8 cellular contexts compared by ENCODE assay signal in genomic region chr2:85541262-85541661, GRCh38. TPM values are rescaled to one million over a fixed set of nuclear protein-coding genes. Genes with fewer than 3 reads are reported as not detected.
DNase-seq lines count a peak whose midpoint lies in the region; ATAC-seq and TF ChIP-seq lines count a peak whose summit lies in the region.

No MANE protein-coding gene starts in this region.

- no peak for ATAC-seq in central memory CD8-positive, alpha-beta T cell (replicated peaks; ENCODE audit: extremely low read depth, poor library complexity, severe bottlenecking)
- no peak for ATAC-seq in naive thymus-derived CD8-positive, alpha-beta T cell

- no peak for TF ChIP-seq CTCF in AG04449 (IDR thresholded peaks at IDR 0.05; ENCODE audit: insufficient read depth, low read length, missing control alignments)

- no peak overlapping the region for H3K27ac Mint-ChIP-seq in central memory CD8-positive, alpha-beta T cell (ENCODE audit: low read depth)
- H3K27ac Mint-ChIP-seq in naive thymus-derived CD8-positive, alpha-beta T cell: peak overlapping the region in 5 of 10 donors; percentile 13 to 92 (median 43)

- peaks cover 42% of the 10 kb centered on the region for H3K4me1 Mint-ChIP-seq in central memory CD8-positive, alpha-beta T cell
- peaks cover 26 to 53% (median 44%) of the 10 kb centered on the region in 4 donors for H3K4me1 Mint-ChIP-seq in naive thymus-derived CD8-positive, alpha-beta T cell

- POLR2A ChIA-PET in AG04449 (lab: Yijun Ruan, JAX): interaction anchor here (3.2 to 5.7 kb wide), 8 partner anchors 8 to 187 kb away, joined by 27 to 103 read pairs (median 47); partner anchors contain the start of genes ELMOD3, RETSAT and SH2D6
- POLR2A ChIA-PET in naive thymus-derived CD8-positive, alpha-beta T cell (lab: Charles Lee): interaction anchor here (0.6 to 6.7 kb wide), 8 partner anchors 14 to 214 kb away, joined by 3 to 144 read pairs (median 26); partner anchors contain the start of genes GGCX, SH2D6 and TGOLN2

- peak overlapping the region; percentile 99 for H3K4me3 ChIP-seq in AG04449 (ENCODE audit: low read depth, low read length)
- peak overlapping the region; percentile 80 for H3K4me3 ChIP-seq in Jurkat, Clone E6-1 (ENCODE audit: low read length)

- H3K27me3 Mint-ChIP-seq in central memory CD8-positive, alpha-beta T cell: no peaks in the 10 kb centered on the region
- H3K27me3 Mint-ChIP-seq in naive thymus-derived CD8-positive, alpha-beta T cell: no peaks in the 10 kb centered on the region

- H3K36me3 Mint-ChIP-seq in central memory CD8-positive, alpha-beta T cell (ENCODE audit: insufficient read depth): peaks cover 64% of the 10 kb centered on the region
- peaks cover 10 to 58% (median 21%) of the 10 kb centered on the region in 3 donors for H3K36me3 Mint-ChIP-seq in naive thymus-derived CD8-positive, alpha-beta T cell

- DNase-seq in AG04449 (ENCODE audit: low read depth, low spot score) (no peak), erythroblast (lab: John Stamatoyannopoulos, UW) (no peak), iPS-NIHi7 (ENCODE audit: extremely low spot score) (no peak), SKM-1 (lab: John Stamatoyannopoulos, UW; ENCODE audit: unreplicated experiment) (no peak)
- no peak for DNase-seq in Jurkat, Clone E6-1 (ENCODE audit: low read depth, low spot score)
- no peak for DNase-seq in central memory CD8-positive, alpha-beta T cell (ENCODE audit: low spot score in 2 of 2)
- DNase-seq in naive thymus-derived CD8-positive, alpha-beta T cell: no peak
- DNase-seq in stimulated activated CD8-positive, alpha-beta memory T cell treated with anti-CD3 and anti-CD28 coated beads, Interleukin-4, amount 100 ng/mL, for 48 hours: no peak

- no peak for TF ChIP-seq POLR2A in erythroblast (IDR thresholded peaks at IDR 0.05; ENCODE audit: low read length)

- CTCF ChIA-PET in AG04449 (lab: Yijun Ruan, JAX): interaction anchor here (8.6 to 30.0 kb wide), 2 partner anchors 10 to 108 kb away, joined by 104 to 922 read pairs; partner anchors contain the start of gene SH2D6

- H3K4me3 Mint-ChIP-seq in central memory CD8-positive, alpha-beta T cell: peak overlapping the region; percentile 9
- H3K4me3 Mint-ChIP-seq in naive thymus-derived CD8-positive, alpha-beta T cell: peak overlapping the region in 8 of 10 donors; percentile 10 to 96 (median 90)

- no peaks in the 10 kb centered on the region for H3K9me3 Mint-ChIP-seq in central memory CD8-positive, alpha-beta T cell
- H3K9me3 Mint-ChIP-seq in naive thymus-derived CD8-positive, alpha-beta T cell: no peaks in the 10 kb centered on the region

RNA-seq across cellular contexts. Expression of gene MAT2A, which starts 2.3 kb away (rescaled TPM):
- polyA plus RNA-seq in Jurkat, Clone E6-1 (2012; ENCODE audit: insufficient read depth, insufficient read length): 334 TPM
- 100 to 1,000 TPM; 192 to 205 TPM for total RNA-seq in naive thymus-derived CD8-positive, alpha-beta T cell
- polyA plus RNA-seq in naive thymus-derived CD8-positive, alpha-beta T cell: 100 to 1,000 TPM in 1 of 3 donors, 10 to 100 TPM in 2; 68.1 to 103 (median 73.0) TPM

RNA-seq across cellular contexts. Expression of gene GGCX, which starts 20.0 kb away (rescaled TPM):
- 30.2 TPM for polyA plus RNA-seq in Jurkat, Clone E6-1 (2012; ENCODE audit: insufficient read depth, insufficient read length)
- total RNA-seq in naive thymus-derived CD8-positive, alpha-beta T cell: 10 to 100 TPM; 30.9 to 35.8 TPM
- 10 to 100 TPM; 10.4 to 14.6 (median 14.0) TPM for polyA plus RNA-seq in naive thymus-derived CD8-positive, alpha-beta T cell

RNA-seq across cellular contexts. Expression of gene VAMP8, which starts 36.1 kb away (rescaled TPM):
- not detected for polyA plus RNA-seq in Jurkat, Clone E6-1 (2012; ENCODE audit: insufficient read depth, insufficient read length)
- 10 to 100 TPM; 71.4 to 73.9 TPM for total RNA-seq in naive thymus-derived CD8-positive, alpha-beta T cell
- polyA plus RNA-seq in naive thymus-derived CD8-positive, alpha-beta T cell: 100 to 1,000 TPM; 321 to 405 (median 373) TPM

RNA-seq across cellular contexts. Expression of gene VAMP5, which starts 43.0 kb away (rescaled TPM):
- polyA plus RNA-seq in Jurkat, Clone E6-1 (2012; ENCODE audit: insufficient read depth, insufficient read length): 86.9 TPM
- total RNA-seq in naive thymus-derived CD8-positive, alpha-beta T cell: 10 to 100 TPM; 24.6 to 24.7 TPM
- 100 to 1,000 TPM; 135 to 143 (median 139) TPM for polyA plus RNA-seq in naive thymus-derived CD8-positive, alpha-beta T cell

RNA-seq across cellular contexts. Expression of gene RNF181, which starts 54.3 kb away (rescaled TPM):
- 251 TPM for polyA plus RNA-seq in Jurkat, Clone E6-1 (2012; ENCODE audit: insufficient read depth, insufficient read length)
- 10 to 100 TPM; 66.0 to 73.8 TPM for total RNA-seq in naive thymus-derived CD8-positive, alpha-beta T cell
- polyA plus RNA-seq in naive thymus-derived CD8-positive, alpha-beta T cell: 100 to 1,000 TPM; 165 to 206 (median 173) TPM
